Comparison of ENCODE assay signal across 1 cellular context in the genomic region with DNA sequence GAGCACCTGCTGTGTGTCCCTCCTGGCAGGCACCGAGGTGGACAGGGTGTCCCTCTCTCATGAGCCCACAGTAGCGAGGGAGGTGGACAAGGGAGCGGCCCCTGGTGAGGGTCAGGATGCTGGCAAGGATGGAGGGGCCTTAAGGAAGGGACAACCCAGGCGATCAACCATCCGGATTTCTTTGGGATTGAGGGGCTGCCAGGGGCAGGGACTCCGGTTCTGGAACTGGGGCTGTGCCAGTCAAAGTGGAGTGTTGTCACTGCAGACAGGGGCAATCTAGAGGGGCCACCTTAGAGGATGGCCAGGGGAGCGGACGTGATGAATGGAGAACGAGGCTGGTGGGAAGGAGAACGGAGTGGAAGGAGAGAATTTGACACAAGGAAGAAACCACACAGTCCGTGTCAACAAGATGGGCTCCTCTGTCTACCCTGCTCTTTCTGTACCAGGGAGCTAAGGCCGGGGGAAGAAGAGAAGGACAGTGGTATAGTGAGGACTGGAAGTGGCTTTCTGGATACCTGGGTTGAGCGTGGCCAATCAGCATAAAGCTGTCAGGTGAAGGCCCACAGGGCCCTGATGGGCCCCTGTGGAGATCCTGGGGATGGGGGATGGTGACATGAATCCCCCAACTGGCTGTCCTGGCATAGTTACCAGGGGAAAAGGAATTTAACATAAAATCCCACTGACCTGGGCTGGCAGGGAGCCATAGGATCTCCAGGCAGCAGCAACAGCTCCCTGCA.
TF ChIP-seq lines count a peak whose summit lies in the region.

No MANE protein-coding gene starts in this region.

TF ChIP-seq in HCT116, 20 proteins besides CTCF, POLR2A, EP300 and RAD21:
- TF ChIP-seq SP1 (IDR thresholded peaks at IDR 0.05; ENCODE audit: low read depth), result no peak
- no peak for TF ChIP-seq CEBPB (IDR thresholded peaks at IDR 0.05; ENCODE audit: low read depth)
- TF ChIP-seq SIN3A (IDR thresholded peaks at IDR 0.05; ENCODE audit: low read depth), result no peak
- TF ChIP-seq ZBTB33 (IDR thresholded peaks at IDR 0.05; ENCODE audit: extremely low read depth, insufficient replicate concordance, low read length), result no peak
- no peak for TF ChIP-seq FOSL1 (IDR thresholded peaks at IDR 0.05; ENCODE audit: low read depth)
- no peak for TF ChIP-seq YY1 (IDR thresholded peaks at IDR 0.05; ENCODE audit: extremely low read depth, insufficient replicate concordance, low read depth, low read length)
- no peak for TF ChIP-seq ATF3 (IDR thresholded peaks at IDR 0.05)
